30 cellular contexts compared by ENCODE assay signal in the genomic region with DNA sequence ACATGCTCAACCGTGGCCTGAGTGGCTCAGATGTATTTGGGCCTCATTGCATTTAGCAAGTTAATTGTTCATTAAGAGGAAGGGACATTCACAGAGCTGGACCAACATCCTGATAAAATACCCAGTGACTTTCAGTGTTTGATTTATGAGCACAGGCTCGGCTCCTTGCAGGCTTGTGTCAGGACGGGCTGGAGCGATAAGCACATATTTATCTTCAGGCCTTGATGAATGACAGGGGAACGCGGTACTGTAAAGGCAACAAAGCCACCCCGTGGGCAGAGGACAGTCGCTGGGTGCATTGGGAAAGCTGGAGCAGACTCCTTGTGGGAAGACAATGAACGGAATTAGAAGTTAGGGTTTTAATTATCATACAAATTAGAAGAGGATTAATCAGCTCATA.
"Had no signal": no experiment of that assay in that cellular context is flagged by ENCODE, and none has a peak within 500 bp of the region (broad histone marks: within the 10 kb centered on the region; RNA-seq: fewer than 3 reads in every experiment).

No MANE protein-coding gene starts in this region.

- H3K9me3 ChIP-seq: colonic mucosa, esophagus squamous epithelium, gastroesophageal sphincter, heart right ventricle had no signal

- FAIRE-seq: astrocyte, endometrium, endothelial cell of umbilical vein had no signal

- ATAC-seq: activated CD4-positive, CD25-positive, alpha-beta regulatory T cell treated with anti-CD3 and anti-CD28 coated beads, Interleukin-2, amount 50 U/mL, for 24 hours; activated CD8-positive, alpha-beta T cell treated with anti-CD3 and anti-CD28 coated beads for 36 hours; activated T-cell treated with anti-CD3 and anti-CD28 coated beads, Interleukin-2, amount 50 U/mL, for 4 hours; activated T-helper 17 cell treated with anti-CD3 and anti-CD28 coated beads, Interleukin-2, amount 50 U/mL, for 72 hours; gastroesophageal sphincter; T-helper 17 cell had no signal

- H3K4me1 ChIP-seq: colonic mucosa, esophagus squamous epithelium, gastroesophageal sphincter, heart right ventricle had no signal

- H3K4me3 ChIP-seq: cardiac muscle cell, colonic mucosa, esophagus squamous epithelium, gastroesophageal sphincter, heart right ventricle had no signal

- H3K36me3 ChIP-seq: cardiac muscle cell, colonic mucosa, esophagus squamous epithelium, gastroesophageal sphincter, heart right ventricle, WERI-Rb-1 had no signal

- DNase-seq: activated B cell treated with CpG ODN at 0.5 μM for 24 hours; activated CD4-positive, alpha-beta T cell treated with anti-CD3 and anti-CD28 coated beads for 48 hours; activated CD4-positive, alpha-beta T cell treated with anti-CD3 and anti-CD28 coated beads, Interleukin-2, amount 50 U/mL, for 1 hour; activated CD4-positive, alpha-beta T cell treated with anti-CD3 and anti-CD28 coated beads, Interleukin-2, amount 50 U/mL, for 48 hours; activated CD8-positive, alpha-beta memory T cell treated with anti-CD3 and anti-CD28 coated beads for 24 hours; activated CD8-positive, alpha-beta T cell treated with anti-CD3 and anti-CD28 coated beads for 36 hours; activated effector memory CD4-positive, alpha-beta T cell treated with Interleukin-2 at 50 U/mL for 16 hours; activated gamma-delta T cell treated with Interleukin-2 at 50 U/mL for 16 hours; activated naive CD4-positive, alpha-beta T cell treated with anti-CD3 and anti-CD28 coated beads, Interleukin-2, amount 50 U/mL, for 16 hours; activated naive CD4-positive, alpha-beta T cell treated with Interleukin-2 at 50 U/mL for 16 hours; activated T-cell treated with anti-CD3 and anti-CD28 coated beads, Interleukin-2, amount 50 U/mL, for 4 hours; amniotic stem cell; central memory CD4-positive, alpha-beta T cell; cerebellar nuclear complex; colonic mucosa; effector CD8-positive, alpha-beta T cell; esophagus squamous epithelium; foreskin melanocyte; heart right ventricle; T-helper 17 cell; T1000; WERI-Rb-1 had no signal

- H3K27ac ChIP-seq: cardiac muscle cell, colonic mucosa, epithelial cell of prostate, esophagus squamous epithelium, gastroesophageal sphincter, heart right ventricle, WERI-Rb-1 had no signal

- H3K27me3 ChIP-seq: cardiac muscle cell, colonic mucosa, esophagus squamous epithelium, gastroesophageal sphincter had no signal
